In genomic region chr6:108839068-108839467, GRCh38 we compare ENCODE assay signal across 28 cellular contexts. TPM values are rescaled to one million over a fixed set of nuclear protein-coding genes. Genes with fewer than 3 reads are reported as not detected.
DNase-seq lines count a peak whose midpoint lies in the region; ATAC-seq and TF ChIP-seq lines count a peak whose summit lies in the region.
"Had no signal": no experiment of that assay in that cellular context is flagged by ENCODE, and none has a peak within 500 bp of the region (broad histone marks: within the 10 kb centered on the region; RNA-seq: fewer than 3 reads in every experiment).

No MANE protein-coding gene starts in this region.

- H3K9me3 ChIP-seq in HEK293 (ENCODE audit: control insufficient read depth, insufficient read depth, low read depth, low read length): no peaks in the 10 kb centered on the region
- no peaks in the 10 kb centered on the region for H3K9me3 ChIP-seq in endodermal cell (ENCODE audit: control insufficient read depth, low read length)
- H3K9me3 ChIP-seq in transverse colon: no peaks in the 10 kb centered on the region
- H3K9me3 ChIP-seq: adrenal gland, esophagus muscularis mucosa, heart left ventricle, sigmoid colon, tibial artery had no signal

- H3K27me3 Mint-ChIP-seq in endodermal cell (ENCODE audit: insufficient read depth): peaks cover 21% of the 10 kb centered on the region
- no peaks in the 10 kb centered on the region for H3K27me3 Mint-ChIP-seq in natural killer cell (ENCODE audit: low read depth in 2 of 2)
- H3K27me3 Mint-ChIP-seq: activated CD4-positive, alpha-beta memory T cell treated with anti-CD3 and anti-CD28 coated beads for 36 hours had no signal

- WGBS in endodermal cell (ENCODE audit: insufficient coverage in 1 of 2, insufficient read length in 1 of 2), 2 experiments: 50 to 64% methylated on average over 2 to 7 of the region's 7 CpGs
- 79 to 86% methylated on average over 2 to 7 of the region's 7 CpGs for WGBS in transverse colon (ENCODE audit: low coverage in 1 of 2), 2 donors

- H3K9ac ChIP-seq in endodermal cell (ENCODE audit: extremely low read depth, low read length, poor library complexity, severe bottlenecking): no peak overlapping the region

- H3K27me3 ChIP-seq in endodermal cell (ENCODE audit: control insufficient read depth, insufficient read depth, low read length, poor library complexity, severe bottlenecking): no peaks in the 10 kb centered on the region
- no peaks in the 10 kb centered on the region for H3K27me3 ChIP-seq in transverse colon
- H3K27me3 ChIP-seq: adrenal gland, esophagus muscularis mucosa, heart left ventricle, sigmoid colon, tibial artery had no signal

- in situ Hi-C loops in transverse colon (cut with MboI; ENCODE audit: low pct_ligation_motif_present in 1 of 4, low pct_unique_long_range_greater_than_20kb in 1 of 4, low sequenced_read_pairs in 3 of 4): loop anchor here in 3 of 4 donors (5.0 to 25.0 kb wide), 5 partner anchors 53 to 304 kb away; no protein-coding TSS in a partner anchor

- H3K4me1 ChIP-seq in HEK293 (ENCODE audit: control insufficient read depth, insufficient read depth, low read length) (no peaks in the 10 kb centered on the region), endodermal cell (ENCODE audit: control insufficient read depth, insufficient read depth, low read length) (no peaks in the 10 kb centered on the region), transverse colon (peaks cover 0 to 8% (median 0%) of the 10 kb centered on the region in 4 donors)

- H3K4me3 ChIP-seq in HEK293 (ENCODE audit: low read depth, low read length): no peak overlapping the region
- no peak overlapping the region for H3K4me3 ChIP-seq in endodermal cell (ENCODE audit: low read length)
- no peak overlapping the region for H3K4me3 ChIP-seq in transverse colon
- H3K4me3 ChIP-seq: adrenal gland, esophagus muscularis mucosa, heart left ventricle, PC-9, sigmoid colon, tibial artery had no signal

- H3K4me1 Mint-ChIP-seq in endodermal cell: peaks cover 10% of the 10 kb centered on the region
- H3K4me1 Mint-ChIP-seq in natural killer cell: peaks cover 52 to 53% of the 10 kb centered on the region in 2 donors

- no peaks in the 10 kb centered on the region for H3K36me3 Mint-ChIP-seq in endodermal cell (ENCODE audit: low read depth)
- no peaks in the 10 kb centered on the region for H3K36me3 Mint-ChIP-seq in natural killer cell
- H3K36me3 Mint-ChIP-seq: activated CD4-positive, alpha-beta memory T cell treated with anti-CD3 and anti-CD28 coated beads for 36 hours; activated naive CD4-positive, alpha-beta T cell treated with anti-CD3 and anti-CD28 coated beads, Interleukin-2, amount 10 ng/mL, durations not matched to agents 7 days and 5 days; memory B cell had no signal

- CTCF ChIA-PET in HEK293 (lab: Yijun Ruan, JAX): interaction anchor here (0.6 to 5.8 kb wide), 5 partner anchors 8 to 296 kb away, joined by 3 to 81 read pairs (median 4); no protein-coding TSS in a partner anchor

- TF ChIP-seq POLR2A in transverse colon (IDR thresholded peaks at IDR 0.05): no peak

- intact Hi-C loops in natural killer cell (cut with micrococcal nuclease): loop anchor here (5.0 kb wide), 3 partner anchors 58 to 282 kb away; no protein-coding TSS in a partner anchor
- intact Hi-C loops in transverse colon (cut with DNase I; ENCODE audit: low total_unique reads): loop anchor here (5.0 kb wide), 1 partner anchor 297 kb away; no protein-coding TSS in a partner anchor

- TF ChIP-seq EP300 in transverse colon (IDR thresholded peaks at IDR 0.05; ENCODE audit: low read depth): no peak

- H3K9me3 Mint-ChIP-seq in endodermal cell (no peaks in the 10 kb centered on the region), natural killer cell (no peaks in the 10 kb centered on the region)
- H3K9me3 Mint-ChIP-seq: activated CD4-positive, alpha-beta memory T cell treated with anti-CD3 and anti-CD28 coated beads for 36 hours; activated naive CD4-positive, alpha-beta T cell treated with anti-CD3 and anti-CD28 coated beads, Interleukin-2, amount 10 ng/mL, durations not matched to agents 7 days and 5 days; CD4-positive, alpha-beta T cell; memory B cell had no signal

- TF ChIP-seq CTCF in HEK293 (tag by site-specific recombination; IDR thresholded peaks at IDR 0.05): no peak
- TF ChIP-seq CTCF in endodermal cell (conservative IDR thresholded peaks at IDR 0.05): no peak
- no peak for TF ChIP-seq CTCF in natural killer cell (IDR thresholded peaks at IDR 0.05)
- TF ChIP-seq CTCF in transverse colon (IDR thresholded peaks at IDR 0.05): no peak

- DNase-seq in NCI-H524 (lab: John Stamatoyannopoulos, UW) (peak; percentile 25 to 63), NCI-H524 treated with DMSO at 0.1 percent for 48 hours (lab: John Stamatoyannopoulos, UW) (no peak), endodermal cell (peak; percentile 68), natural killer cell (no peak), glomerular visceral epithelial cell (ENCODE audit: extremely low spot score) (no peak), transverse colon (no peak)
- DNase-seq in activated naive CD4-positive, alpha-beta T cell (lab: John Stamatoyannopoulos, UW): no peak
- DNase-seq: activated CD4-positive, alpha-beta memory T cell treated with anti-CD3 and anti-CD28 coated beads for 36 hours; activated CD4-positive, alpha-beta T cell treated with anti-CD3 and anti-CD28 coated beads for 1 hour; activated naive CD4-positive, alpha-beta T cell treated with anti-CD3 and anti-CD28 coated beads, Interleukin-2, amount 10 ng/mL, durations not matched to agents 7 days and 5 days; adrenal gland; CD4-positive, alpha-beta T cell; central memory CD4-positive, alpha-beta T cell; cortex of kidney; DMS79 treated with DMSO at 0.1 percent for 48 hours; foreskin fibroblast; heart left ventricle; KBM-7; NCI-H1092; NCI-H2029; sigmoid colon; stimulated activated CD4-positive, alpha-beta T cell treated with anti-CD3 and anti-CD28 coated beads, Interleukin-4, amount 100 ng/mL, for 1 hour; tibial artery had no signal

- POLR2A ChIA-PET in HEK293 (lab: Yijun Ruan, JAX): interaction anchor here (0.9 kb wide), 1 partner anchor 250 kb away, joined by 4 read pairs; no protein-coding TSS in a partner anchor

- ATAC-seq in natural killer cell: no peak
- ATAC-seq: heart left ventricle, left lobe of liver had no signal

- H3K27ac Mint-ChIP-seq in endodermal cell (no peak overlapping the region), natural killer cell (peak overlapping the region in 1 of 2 donors; percentile 76)
- H3K27ac Mint-ChIP-seq: activated CD4-positive, alpha-beta memory T cell treated with anti-CD3 and anti-CD28 coated beads for 36 hours; activated naive CD4-positive, alpha-beta T cell treated with anti-CD3 and anti-CD28 coated beads, Interleukin-2, amount 10 ng/mL, durations not matched to agents 7 days and 5 days; CD4-positive, alpha-beta T cell; memory B cell had no signal

- H3K27ac ChIP-seq in HEK293 (ENCODE audit: extremely low read depth, low read depth, low read length) (no peak overlapping the region), endodermal cell (ENCODE audit: low read depth, low read length) (no peak overlapping the region), transverse colon (no peak overlapping the region)
- H3K27ac ChIP-seq: adrenal gland, esophagus muscularis mucosa, heart left ventricle, PC-9, sigmoid colon, tibial artery had no signal

- H3K4me3 Mint-ChIP-seq in endodermal cell: peak overlapping the region; percentile 55
- peak overlapping the region; percentile 60 for H3K4me3 Mint-ChIP-seq in natural killer cell
- H3K4me3 Mint-ChIP-seq: activated CD4-positive, alpha-beta memory T cell treated with anti-CD3 and anti-CD28 coated beads for 36 hours; activated naive CD4-positive, alpha-beta T cell treated with anti-CD3 and anti-CD28 coated beads, Interleukin-2, amount 10 ng/mL, durations not matched to agents 7 days and 5 days; CD4-positive, alpha-beta T cell; memory B cell had no signal

- H3K36me3 ChIP-seq in HEK293 (ENCODE audit: control insufficient read depth in 2 of 2, insufficient read depth in 1 of 2, low read length in 2 of 2): no peaks in the 10 kb centered on the region
- H3K36me3 ChIP-seq in endodermal cell (ENCODE audit: control insufficient read depth, insufficient read depth, low read length): no peaks in the 10 kb centered on the region
- H3K36me3 ChIP-seq in transverse colon: no peaks in the 10 kb centered on the region
- H3K36me3 ChIP-seq: adrenal gland, esophagus muscularis mucosa, heart left ventricle, sigmoid colon, tibial artery had no signal

TF ChIP-seq in HEK293, 187 proteins besides CTCF, POLR2A, EP300 and RAD21:
- no peak for TF ChIP-seq PBX3 (CRISPR knock-in tag; IDR thresholded peaks at IDR 0.05)
- TF ChIP-seq ZIC2 (tag by site-specific recombination; IDR thresholded peaks at IDR 0.05): peak; percentile 62

RNA-seq across cellular contexts. Expression of gene ARMC2, which starts 9.2 kb away (rescaled TPM):
- 1 to 10 TPM; 7.1 to 8.3 TPM for total RNA-seq in endodermal cell
- 10.6 TPM for polyA plus RNA-seq in endodermal cell (2013, experiment 1 of 2)
- 9.4 TPM for polyA plus RNA-seq in endodermal cell (2013, experiment 2 of 2)
- 10 to 100 TPM in 1 of 3 donors, 1 to 10 TPM in 2; 9.4 to 13.8 (median 9.7) TPM for total RNA-seq in natural killer cell
- 1 to 10 TPM; 2.0 to 7.5 (median 3.0) TPM for total RNA-seq in transverse colon

Comparison
In these comparisons a context has a peak if more than half of its experiments do, and no peak if none do; other contexts are left out.
1. DNase-seq: peak in NCI-H524 (2 of 2) and endodermal cell (single experiment); none in NCI-H524 treated with DMSO at 0.1 percent for 48 hours (single experiment), natural killer cell (single experiment), glomerular visceral epithelial cell (single experiment), transverse colon (single experiment) and activated naive CD4-positive, alpha-beta T cell (0 of 4).